ENCODE assay signal across 27 cellular contexts in genomic region chr3:43779850-43780249, GRCh38.
"Had no signal": no experiment of that assay in that cellular context is flagged by ENCODE, and none has a peak within 500 bp of the region (broad histone marks: within the 10 kb centered on the region; RNA-seq: fewer than 3 reads in every experiment).

No MANE protein-coding gene starts in this region.

- H3K4me3 Mint-ChIP-seq: activated CD4-positive, alpha-beta memory T cell treated with anti-CD3 and anti-CD28 coated beads for 36 hours; activated CD4-positive, alpha-beta T cell treated with anti-CD3 and anti-CD28 coated beads for 36 hours; activated CD4-positive, alpha-beta T cell treated with anti-CD3 and anti-CD28 coated beads, Interleukin-2, amount 10 ng/mL, durations not matched to agents 24 days and 14 days; activated CD8-positive, alpha-beta T cell treated with anti-CD3 and anti-CD28 coated beads, Interleukin-2, amount 10 ng/mL, durations not matched to agents 7 days and 5 days; activated naive CD4-positive, alpha-beta T cell treated with anti-CD3 and anti-CD28 coated beads for 36 hours; activated naive CD8-positive, alpha-beta T cell treated with anti-CD3 and anti-CD28 coated beads, Interleukin-2, amount 10 ng/mL, durations not matched to agents 7 days and 5 days; activated T-cell treated with anti-CD3 and anti-CD28 coated beads, Interleukin-2, amount 50 U/mL, for 4 hours; activated T-helper 17 cell treated with anti-CD3 and anti-CD28 coated beads, Interleukin-2, amount 50 U/mL, for 72 hours; brain; T-helper 17 cell; T-helper 2 cell treated with Interferon-gamma antibody and Interleukin-4, amounts not matched to agents 5 μg/mL and 100 μg/mL, for 36 hours had no signal

- H3K9me3 Mint-ChIP-seq: activated CD4-positive, alpha-beta memory T cell treated with anti-CD3 and anti-CD28 coated beads for 36 hours; activated CD4-positive, alpha-beta T cell treated with anti-CD3 and anti-CD28 coated beads, Interleukin-2, amount 10 ng/mL, durations not matched to agents 24 days and 14 days; activated naive CD4-positive, alpha-beta T cell treated with anti-CD3 and anti-CD28 coated beads for 36 hours; activated naive CD4-positive, alpha-beta T cell treated with anti-CD3 and anti-CD28 coated beads, Interleukin-2, amount 50 U/mL, for 72 hours; T-helper 2 cell treated with Interferon-gamma antibody and Interleukin-4, amounts not matched to agents 5 μg/mL and 100 μg/mL, for 36 hours had no signal

- H3K27me3 Mint-ChIP-seq: activated CD4-positive, alpha-beta memory T cell treated with anti-CD3 and anti-CD28 coated beads for 36 hours; activated CD4-positive, alpha-beta T cell treated with anti-CD3 and anti-CD28 coated beads for 36 hours; activated T-helper 17 cell treated with anti-CD3 and anti-CD28 coated beads, Interleukin-2, amount 50 U/mL, for 72 hours; T-helper 17 cell had no signal

- H3K4me1 Mint-ChIP-seq: activated CD4-positive, alpha-beta T cell treated with anti-CD3 and anti-CD28 coated beads for 36 hours; activated CD4-positive, alpha-beta T cell treated with anti-CD3 and anti-CD28 coated beads, Interleukin-2, amount 10 ng/mL, durations not matched to agents 24 days and 14 days; brain; T-helper 17 cell had no signal

- ATAC-seq: activated CD4-positive, alpha-beta T cell treated with anti-CD3 and anti-CD28 coated beads for 36 hours; activated CD8-positive, alpha-beta T cell treated with anti-CD3 and anti-CD28 coated beads, Interleukin-2, amount 10 ng/mL, durations not matched to agents 7 days and 5 days; activated naive CD4-positive, alpha-beta T cell treated with anti-CD3 and anti-CD28 coated beads, Interleukin-2, amount 50 U/mL, for 72 hours; activated T-cell treated with anti-CD3 and anti-CD28 coated beads, Interleukin-2, amount 50 U/mL, for 4 hours; activated T-helper 17 cell treated with anti-CD3 and anti-CD28 coated beads, Interleukin-2, amount 50 U/mL, for 72 hours; foreskin keratinocyte; gastrocnemius medialis; heart left ventricle; T-helper 17 cell had no signal

- DNase-seq: activated CD4-positive, alpha-beta memory T cell treated with anti-CD3 and anti-CD28 coated beads for 36 hours; activated CD4-positive, alpha-beta T cell treated with anti-CD3 and anti-CD28 coated beads for 36 hours; activated CD4-positive, alpha-beta T cell treated with anti-CD3 and anti-CD28 coated beads, Interleukin-2, amount 10 ng/mL, durations not matched to agents 24 days and 14 days; activated CD4-positive, CD25-positive, alpha-beta regulatory T cell; activated CD4-positive, CD25-positive, alpha-beta regulatory T cell treated with anti-CD3 and anti-CD28 coated beads, Interleukin-2, amount 50 U/mL, for 72 hours; activated CD8-positive, alpha-beta T cell treated with anti-CD3 and anti-CD28 coated beads, Interleukin-2, amount 10 ng/mL, durations not matched to agents 7 days and 5 days; activated effector memory CD4-positive, alpha-beta T cell treated with anti-CD3 and anti-CD28 coated beads, Interleukin-2, amount 50 U/mL, for 16 hours; activated naive CD4-positive, alpha-beta T cell treated with anti-CD3 and anti-CD28 coated beads for 36 hours; activated naive CD8-positive, alpha-beta T cell treated with anti-CD3 and anti-CD28 coated beads, Interleukin-2, amount 10 ng/mL, durations not matched to agents 7 days and 5 days; activated T-cell treated with anti-CD3 and anti-CD28 coated beads, Interleukin-2, amount 50 U/mL, for 4 hours; central memory CD4-positive, alpha-beta T cell; cerebellar nuclear complex; colonic mucosa; effector memory CD4-positive, alpha-beta T cell; erythroblast; foreskin keratinocyte; gastrocnemius medialis; glutamatergic neuron; heart left ventricle; SW 1271; T-helper 1 cell; T-helper 17 cell; T1000 had no signal

- H3K27ac Mint-ChIP-seq: activated CD4-positive, alpha-beta memory T cell treated with anti-CD3 and anti-CD28 coated beads for 36 hours; activated CD4-positive, alpha-beta T cell treated with anti-CD3 and anti-CD28 coated beads for 36 hours; activated CD4-positive, alpha-beta T cell treated with anti-CD3 and anti-CD28 coated beads, Interleukin-2, amount 10 ng/mL, durations not matched to agents 24 days and 14 days; activated CD8-positive, alpha-beta T cell treated with anti-CD3 and anti-CD28 coated beads, Interleukin-2, amount 10 ng/mL, durations not matched to agents 7 days and 5 days; activated naive CD4-positive, alpha-beta T cell treated with anti-CD3 and anti-CD28 coated beads for 36 hours; activated naive CD4-positive, alpha-beta T cell treated with anti-CD3 and anti-CD28 coated beads, Interleukin-2, amount 50 U/mL, for 72 hours; activated naive CD8-positive, alpha-beta T cell treated with anti-CD3 and anti-CD28 coated beads, Interleukin-2, amount 10 ng/mL, durations not matched to agents 7 days and 5 days; activated T-helper 17 cell treated with anti-CD3 and anti-CD28 coated beads, Interleukin-2, amount 50 U/mL, for 72 hours; brain; T-helper 17 cell; T-helper 2 cell treated with Interferon-gamma antibody and Interleukin-4, amounts not matched to agents 5 μg/mL and 100 μg/mL, for 36 hours had no signal

- H3K36me3 Mint-ChIP-seq: activated CD4-positive, alpha-beta memory T cell treated with anti-CD3 and anti-CD28 coated beads for 36 hours; activated naive CD4-positive, alpha-beta T cell treated with anti-CD3 and anti-CD28 coated beads, Interleukin-2, amount 50 U/mL, for 72 hours; activated naive CD8-positive, alpha-beta T cell treated with anti-CD3 and anti-CD28 coated beads, Interleukin-2, amount 10 ng/mL, durations not matched to agents 7 days and 5 days; brain had no signal
